8 cellular contexts compared by ENCODE assay signal in genomic region chr16:10386517-10387377, GRCh38. TPM values are rescaled to one million over a fixed set of nuclear protein-coding genes. Genes with fewer than 3 reads are reported as not detected.
DNase-seq lines count a peak whose midpoint lies in the region; ATAC-seq, FAIRE-seq and TF ChIP-seq lines count a peak whose summit lies in the region.

No MANE protein-coding gene starts in this region.

- TF ChIP-seq CTCF in heart right ventricle (IDR thresholded peaks at IDR 0.05) (no peak), K562 (IDR thresholded peaks at IDR 0.05 in 2 of 3, conservative IDR thresholded peaks at IDR 0.05 in 1 of 3; ENCODE audit: insufficient read depth in 2 of 3, low read depth in 1 of 3, low read length in 3 of 3) (no peak), lower lobe of right lung (IDR thresholded peaks at IDR 0.05) (no peak), uterus (IDR thresholded peaks at IDR 0.05) (no peak)

- H3K9me3 ChIP-seq in heart right ventricle = peaks cover 0 to 5% (median 0%) of the 10 kb centered on the region in 11 donors
- H3K9me3 ChIP-seq in K562 (replicated peaks; ENCODE audit: control insufficient read depth, insufficient read depth, low read depth, low read length) = peaks cover 8% of the 10 kb centered on the region
- no peaks in the 10 kb centered on the region for H3K9me3 ChIP-seq in lower lobe of right lung
- H3K9me3 ChIP-seq in uterus = no peaks in the 10 kb centered on the region

- ATAC-seq in heart right ventricle (no peak), left ventricle myocardium superior (no peak), K562 (no peak), lower lobe of right lung (no peak)

- TF ChIP-seq EP300 in K562 (IDR thresholded peaks at IDR 0.05; ENCODE audit: low read length) = 0 out of 2 replicates have a peak, but pooled peaks have one; percentile 5

- H3K36me3 ChIP-seq in heart right ventricle = peaks cover 0 to 11% (median 0%) of the 10 kb centered on the region in 9 donors
- H3K36me3 ChIP-seq in K562 (ENCODE audit: control insufficient read depth, insufficient read depth, low read length) = peaks cover 42% of the 10 kb centered on the region
- no peaks in the 10 kb centered on the region for H3K36me3 ChIP-seq in lower lobe of right lung
- no peaks in the 10 kb centered on the region for H3K36me3 ChIP-seq in uterus

- peaks cover 60% of the 10 kb centered on the region for H3K79me2 ChIP-seq in K562 (ENCODE audit: control insufficient read depth, insufficient read depth, low read length)

- no peak for FAIRE-seq in K562 (lab: Jason Lieb, UNC)

- TSS peak; percentile 59 for BruUV-seq in K562 (replicated peaks; lab: Mats Ljungman, UMichigan)

- H3K4me3 ChIP-seq in heart right ventricle (peak overlapping the region; percentile 49 to 82 (median 76)), K562 (peak overlapping the region; percentile 76), lower lobe of right lung (peak overlapping the region; percentile 66), uterus (peak overlapping the region; percentile 40 to 55)

- DNase-seq in heart right ventricle (no peak), left ventricle myocardium superior (no peak), K562 (ENCODE audit: extremely low read depth in 1 of 4, low spot score in 3 of 4) (no peak), lower lobe of right lung (no peak), uterus (no peak), DMS53 treated with DMSO at 0.1 percent for 48 hours (lab: John Stamatoyannopoulos, UW; ENCODE audit: unreplicated experiment) (no peak), GM19238 (ENCODE audit: insufficient read length, low spot score) (no peak), NCI-H82 (lab: John Stamatoyannopoulos, UW) (no peak)

- POLR2A ChIA-PET in K562 (lab: Yijun Ruan, JAX) = interaction anchor here (0.6 to 1.5 kb wide), 10 partner anchors 10 to 166 kb away, joined by 3 to 16 read pairs (median 5); no protein-coding TSS in a partner anchor

- H2AFZ ChIP-seq in K562 (ENCODE audit: low read depth, low read length) = peak overlapping the region; percentile 83; the same call in 1 of the 2 replicates

- H3K9ac ChIP-seq in K562 (ENCODE audit: insufficient read depth in 1 of 2, low read depth in 2 of 2, low read length in 2 of 2) = peak overlapping the region; percentile 92 to 95

- WGBS in heart right ventricle, 2 donors = 15 to 16% methylated on average over 18 of the region's 18 CpGs
- under 1% methylated on average over 18 of the region's 18 CpGs for WGBS in K562 (ENCODE audit: insufficient coverage, low coverage, missing lambda C conversion rate)

- TF ChIP-seq POLR2A in K562 (conservative IDR thresholded peaks at IDR 0.05) = no peak
- no peak for TF ChIP-seq POLR2A in uterus (IDR thresholded peaks at IDR 0.05)

- H4K20me1 ChIP-seq in K562 (replicated peaks; ENCODE audit: control insufficient read depth, insufficient read depth, low read length) = peaks cover 4% of the 10 kb centered on the region; the same call in 1 of the 2 replicates

- no peaks in the 10 kb centered on the region for H3K9me1 ChIP-seq in K562 (ENCODE audit: control insufficient read depth, insufficient read depth, low read length)

- no peak for TF ChIP-seq RAD21 in K562 (CRISPR knock-in tag; conservative IDR thresholded peaks at IDR 0.05 in 1 of 2, IDR thresholded peaks at IDR 0.05 in 1 of 2)

- no peaks in the 10 kb centered on the region for H3K27me3 ChIP-seq in heart right ventricle
- H3K27me3 ChIP-seq in K562 (ENCODE audit: control insufficient read depth in 2 of 2, insufficient read depth in 2 of 2, low read length in 2 of 2) = no peaks in the 10 kb centered on the region
- H3K27me3 ChIP-seq in lower lobe of right lung (ENCODE audit: low read depth) = no peaks in the 10 kb centered on the region
- no peaks in the 10 kb centered on the region for H3K27me3 ChIP-seq in uterus

- H3K27ac ChIP-seq in heart right ventricle (peak overlapping the region in 9 of 10 donors; percentile 79 to 92 (median 87)), K562 (ENCODE audit: extremely low read depth, low read depth, low read length) (peak overlapping the region; percentile 92), lower lobe of right lung (peak overlapping the region; percentile 83), uterus (peak overlapping the region in 1 of 2 donors; percentile 48)

- intact Hi-C loops in heart right ventricle (cut with DNase I) (loop anchor here in 2 of 10 donors (10.0 kb wide), 2 partner anchors 52 to 98 kb away; no protein-coding TSS in a partner anchor), left ventricle myocardium superior (cut with micrococcal nuclease) (loop anchor here (10.0 kb wide), 1 partner anchor 118 kb away; no protein-coding TSS in a partner anchor), K562 (cut with micrococcal nuclease) (loop anchor here (1.0 to 5.0 kb wide), 3 partner anchors 24 to 121 kb away; no protein-coding TSS in a partner anchor), lower lobe of right lung (cut with DNase I) (no loop called here), uterus (cut with DNase I; ENCODE audit: low total_unique reads) (no loop called here)

- H3K4me2 ChIP-seq in K562 (ENCODE audit: insufficient read depth, low read length) = peak overlapping the region; percentile 96

- CTCF ChIA-PET in K562 (lab: Yijun Ruan, JAX; ENCODE audit: low intra/inter-chr PET ratio) = no interaction called here

- H3K4me1 ChIP-seq in heart right ventricle (peaks cover 0 to 29% (median 12%) of the 10 kb centered on the region in 9 donors), K562 (replicated peaks in 1 of 2; ENCODE audit: control insufficient read depth in 2 of 2, insufficient read depth in 2 of 2, low read length in 2 of 2) (peaks cover 18 to 31% of the 10 kb centered on the region in 2 experiments; a peak in 4 of 5 replicates), lower lobe of right lung (peaks cover 7% of the 10 kb centered on the region), uterus (no peaks in the 10 kb centered on the region)

- in situ Hi-C loops in K562 (cut with MboI) = no loop called here

TF ChIP-seq in K562, 482 proteins besides CTCF, POLR2A, EP300 and RAD21 (continues in another document):
- TF ChIP-seq NR2C2 (CRISPR knock-in tag; IDR thresholded peaks at IDR 0.05) (no peak), NR2C2 (tag; IDR thresholded peaks at IDR 0.05) (peak; percentile 9; the same call in 1 of the 2 replicates), SMARCE1 (IDR thresholded peaks at IDR 0.05) (no peak; the same call in 1 of the 2 replicates), NBN (IDR thresholded peaks at IDR 0.05; ENCODE audit: low read depth) (no peak), CHD1 (IDR thresholded peaks at IDR 0.05; ENCODE audit: low read length) (peak; percentile 78), PHF8 (IDR thresholded peaks at IDR 0.05; ENCODE audit: borderline replicate concordance, low read length) (no peak), ZNF184 (CRISPR knock-in tag; IDR thresholded peaks at IDR 0.05) (no peak), PHB2 (IDR thresholded peaks at IDR 0.05; ENCODE audit: low read depth) (no peak), ZNF316 (IDR thresholded peaks at IDR 0.05) (no peak), TAF1 (IDR thresholded peaks at IDR 0.05; ENCODE audit: control insufficient read depth, extremely low read depth, insufficient read depth, low read length, severe bottlenecking) (no peak)

RNA-seq across cellular contexts. Expression of gene ATF7IP2, which starts 0.9 kb away (rescaled TPM):
- 10 to 100 TPM; 19.4 to 62.6 (median 35.8) TPM for total RNA-seq in heart right ventricle
- polyA plus RNA-seq in heart right ventricle = 10 to 100 TPM; 24.3 to 47.0 TPM
- 50.0 TPM for total RNA-seq in left ventricle myocardium superior
- 246 and 608 TPM in 2 replicates for total RNA-seq in K562 (2011; cell fraction: chromatin; rRNA removed; ENCODE audit: low replicate concordance)
- 106 and 143 TPM in 2 replicates for total RNA-seq in K562 (2011; cell fraction: nucleolus; rRNA removed)
- 321 and 392 TPM in 2 replicates for total RNA-seq in K562 (2011; cell fraction: nucleoplasm; rRNA removed)
- total RNA-seq in K562 (2014; rRNA removed) = 107 and 134 TPM in 2 replicates
- 196 and 231 TPM in 2 replicates for total RNA-seq in K562 (2014; rRNA removed; fragmentation: Illumina TruSeq; extraction: Trizol)
- 156 and 162 TPM in 2 replicates for total RNA-seq in K562 (2015; rRNA removed; fragmentation: Illumina TruSeq; extraction: Trizol)
- total RNA-seq in K562 (2021) = 131 and 138 TPM in 2 replicates
- 152 and 185 TPM in 2 replicates for polyA plus RNA-seq in K562 (2011; rRNA removed)
- 52.5 and 114 TPM in 2 replicates for polyA plus RNA-seq in K562 (2011; cell fraction: cytosol; rRNA removed)
- polyA plus RNA-seq in K562 (2011; cell fraction: nucleus; rRNA removed) = 181 and 232 TPM in 2 replicates
- polyA plus RNA-seq in K562 (2012) = 165 and 294 TPM in 2 replicates
- polyA plus RNA-seq in K562 (2014; fragmentation: Illumina TruSeq; extraction: Trizol) = 214 and 273 TPM in 2 replicates
- polyA plus RNA-seq in K562 (2014; fragmentation: Nextera tagmentation; extraction: Ambion mirVana) = 100 to 1,000 TPM; 352 to 511 TPM
- 449 and 515 TPM in 2 replicates for polyA plus RNA-seq in K562 (2014; rRNA removed)
- 177 and 221 TPM in 2 replicates for polyA minus RNA-seq in K562 (2011; rRNA and poly(A)+ RNA removed)
- polyA minus RNA-seq in K562 (2011; cell fraction: cytosol; rRNA and poly(A)+ RNA removed) = 16.4 and 17.5 TPM in 2 replicates
- 56.8 and 112 TPM in 2 replicates for polyA minus RNA-seq in K562 (2011; cell fraction: nucleus; rRNA and poly(A)+ RNA removed)
- total RNA-seq in lower lobe of right lung = 16.0 TPM
- total RNA-seq in uterus = 10 to 100 TPM in 1 of 4 donors, 1 to 10 TPM in 2, not detected in 1; 6.4 to 21.7 (median 6.9) TPM

Comparison
In these comparisons a context has a peak if more than half of its experiments do, and no peak if none do; other contexts are left out.
1. intact Hi-C loops: an anchor here in left ventricle myocardium superior (10.0 kb wide) and K562 (1.0 to 5.0 kb wide); none called in lower lobe of right lung and uterus.